28 cellular contexts compared by ENCODE assay signal in genomic region chr1:9070421-9071015, GRCh38. TPM values are rescaled to one million over a fixed set of nuclear protein-coding genes. Genes with fewer than 3 reads are reported as not detected.
DNase-seq lines count a peak whose midpoint lies in the region; ATAC-seq and TF ChIP-seq lines count a peak whose summit lies in the region.
"Had no signal": no experiment of that assay in that cellular context is flagged by ENCODE, and none has a peak within 500 bp of the region (broad histone marks: within the 10 kb centered on the region; RNA-seq: fewer than 3 reads in every experiment).

No MANE protein-coding gene starts in this region.

- no peaks in the 10 kb centered on the region for H4K20me1 ChIP-seq in BLaER1

- TF ChIP-seq EP300 in sigmoid colon (IDR thresholded peaks at IDR 0.05): no peak

- H3K4me1 Mint-ChIP-seq in memory B cell (peaks cover 25% of the 10 kb centered on the region), chondrocyte (ENCODE audit: low read depth) (peaks cover 17% of the 10 kb centered on the region)
- H3K4me1 Mint-ChIP-seq in activated naive CD8-positive, alpha-beta T cell treated with anti-CD3 and anti-CD28 coated beads for 36 hours: peaks cover 11% of the 10 kb centered on the region

- DNase-seq in Peyer's patch: peak in 1 of 3 donors; percentile 76
- no peak for DNase-seq in memory B cell (ENCODE audit: low spot score in 2 of 2)
- no peak for DNase-seq in sigmoid colon
- no peak for DNase-seq in chondrocyte (ENCODE audit: low spot score)
- DNase-seq in activated naive CD8-positive, alpha-beta T cell treated with anti-CD3 and anti-CD28 coated beads for 36 hours: no peak
- DNase-seq: CD4-positive, CD25-positive, alpha-beta regulatory T cell; DMS153; GF-D8; left cardiac atrium; NCI-H146; NCI-H2227 treated with DMSO at 0.1 percent for 48 hours; SK-N-SH; stimulated activated naive CD8-positive, alpha-beta T cell treated with anti-CD3 and anti-CD28 coated beads, Interleukin-15, Interleukin-2, amounts not matched to agents 100 U/mL and 50 U/mL, for 24 hours; T-helper 9 cell; upper lobe of left lung had no signal

- peak overlapping the region; percentile 94 for H3K4me2 ChIP-seq in BLaER1
- H3K4me2 ChIP-seq: SK-N-SH had no signal

- ATAC-seq in memory B cell (ENCODE audit: low read depth): no peak
- no peak for ATAC-seq in GM21619 (IDR thresholded peaks at IDR 0.05; ENCODE audit: unreplicated experiment)
- no peak for ATAC-seq in GM18907 (IDR thresholded peaks at IDR 0.05; ENCODE audit: unreplicated experiment)
- ATAC-seq: activated T-helper 17 cell treated with anti-CD3 and anti-CD28 coated beads, Interleukin-2, amount 50 U/mL, for 72 hours had no signal

- no peaks in the 10 kb centered on the region for H3K9me3 ChIP-seq in BLaER1
- H3K9me3 ChIP-seq in Peyer's patch: no peaks in the 10 kb centered on the region
- no peaks in the 10 kb centered on the region for H3K9me3 ChIP-seq in sigmoid colon
- H3K9me3 ChIP-seq: SK-N-SH, upper lobe of left lung had no signal

- no peak for TF ChIP-seq CTCF in Peyer's patch (IDR thresholded peaks at IDR 0.05)
- TF ChIP-seq CTCF in sigmoid colon (IDR thresholded peaks at IDR 0.05): no peak
- TF ChIP-seq CTCF in chondrocyte (IDR thresholded peaks at IDR 0.05): no peak

- H3K4me3 Mint-ChIP-seq in memory B cell (peak overlapping the region; percentile 29), chondrocyte (ENCODE audit: unreplicated experiment) (no peak overlapping the region)
- H3K4me3 Mint-ChIP-seq in activated naive CD8-positive, alpha-beta T cell treated with anti-CD3 and anti-CD28 coated beads for 36 hours: no peak overlapping the region
- H3K4me3 Mint-ChIP-seq: activated T-helper 17 cell treated with anti-CD3 and anti-CD28 coated beads, Interleukin-2, amount 50 U/mL, for 72 hours; CD4-positive, CD25-positive, alpha-beta regulatory T cell; mesothelial cell of epicardium had no signal

- H3K4me3 ChIP-seq in BLaER1 (peak overlapping the region; percentile 63; the same call in 1 of the 2 replicates), Peyer's patch (peak overlapping the region in 1 of 4 donors; percentile 52), sigmoid colon (no peak overlapping the region)
- H3K4me3 ChIP-seq: upper lobe of left lung had no signal

- H3K9ac ChIP-seq in BLaER1: peak overlapping the region; percentile 77
- H3K9ac ChIP-seq: SK-N-SH had no signal

- peaks cover 92% of the 10 kb centered on the region for H3K4me1 ChIP-seq in BLaER1
- peaks cover 0 to 20% (median 6%) of the 10 kb centered on the region in 4 donors for H3K4me1 ChIP-seq in Peyer's patch
- peaks cover 0 to 49% (median 33%) of the 10 kb centered on the region in 4 donors for H3K4me1 ChIP-seq in sigmoid colon

- H3K9me3 Mint-ChIP-seq in memory B cell: no peaks in the 10 kb centered on the region
- H3K9me3 Mint-ChIP-seq in chondrocyte (ENCODE audit: low read depth): no peaks in the 10 kb centered on the region
- H3K9me3 Mint-ChIP-seq in activated naive CD8-positive, alpha-beta T cell treated with anti-CD3 and anti-CD28 coated beads for 36 hours: no peaks in the 10 kb centered on the region
- H3K9me3 Mint-ChIP-seq: activated T-helper 17 cell treated with anti-CD3 and anti-CD28 coated beads, Interleukin-2, amount 50 U/mL, for 72 hours; mesothelial cell of epicardium had no signal

- no peaks in the 10 kb centered on the region for H3K36me3 Mint-ChIP-seq in memory B cell
- peaks cover 1% of the 10 kb centered on the region for H3K36me3 Mint-ChIP-seq in chondrocyte (ENCODE audit: low read depth)
- H3K36me3 Mint-ChIP-seq in activated naive CD8-positive, alpha-beta T cell treated with anti-CD3 and anti-CD28 coated beads for 36 hours: no peaks in the 10 kb centered on the region
- H3K36me3 Mint-ChIP-seq: CD4-positive, CD25-positive, alpha-beta regulatory T cell; mesothelial cell of epicardium had no signal

- TF ChIP-seq POLR2A in Peyer's patch (IDR thresholded peaks at IDR 0.05): peak in 1 of 2 donors; percentile 42
- no peak for TF ChIP-seq POLR2A in sigmoid colon (IDR thresholded peaks at IDR 0.05)

- H3K27ac Mint-ChIP-seq in memory B cell (no peak overlapping the region), chondrocyte (ENCODE audit: unreplicated experiment) (no peak overlapping the region)
- H3K27ac Mint-ChIP-seq in activated naive CD8-positive, alpha-beta T cell treated with anti-CD3 and anti-CD28 coated beads for 36 hours: no peak overlapping the region
- H3K27ac Mint-ChIP-seq: activated T-helper 17 cell treated with anti-CD3 and anti-CD28 coated beads, Interleukin-2, amount 50 U/mL, for 72 hours; mesothelial cell of epicardium had no signal

- intact Hi-C loops in sigmoid colon (cut with DNase I): no loop called here

- H3K27ac ChIP-seq in BLaER1 (peak overlapping the region; percentile 86), Peyer's patch (peak overlapping the region; percentile 4 to 91 (median 58)), sigmoid colon (peak overlapping the region; percentile 67 to 86 (median 77))

- 57 to 84% methylated on average over 10 of the region's 10 CpGs for WGBS in sigmoid colon, 2 donors

- H3K27me3 Mint-ChIP-seq in memory B cell (no peaks in the 10 kb centered on the region), chondrocyte (ENCODE audit: low read depth) (peaks cover 23% of the 10 kb centered on the region)
- H3K27me3 Mint-ChIP-seq in activated naive CD8-positive, alpha-beta T cell treated with anti-CD3 and anti-CD28 coated beads for 36 hours: peaks cover 12% of the 10 kb centered on the region

- H3K27me3 ChIP-seq in BLaER1 (no peaks in the 10 kb centered on the region), Peyer's patch (no peaks in the 10 kb centered on the region), sigmoid colon (no peaks in the 10 kb centered on the region)
- H3K27me3 ChIP-seq: upper lobe of left lung had no signal

- 0 out of 2 replicates have a peak, but pooled peaks cover 3% of the 10 kb centered on the region for H3K36me3 ChIP-seq in BLaER1
- H3K36me3 ChIP-seq in Peyer's patch: no peaks in the 10 kb centered on the region
- no peaks in the 10 kb centered on the region for H3K36me3 ChIP-seq in sigmoid colon
- H3K36me3 ChIP-seq: upper lobe of left lung had no signal

RNA-seq across cellular contexts. Expression of gene SLC2A5, which starts 1.1 kb away (rescaled TPM):
- total RNA-seq in Peyer's patch (100 to 1,000 TPM in 3 of 4 donors, 10 to 100 TPM in 1; 12.4 to 730 (median 340) TPM), sigmoid colon (1 to 10 TPM; 3.5 to 9.1 (median 5.5) TPM), chondrocyte (0.27 to 0.73 TPM (median 0.41 TPM) in 3 replicates)
- 1 to 10 TPM; 1.4 to 4.9 (median 1.8) TPM for polyA plus RNA-seq in sigmoid colon
- total RNA-seq in activated naive CD8-positive, alpha-beta T cell treated with anti-CD3 and anti-CD28 coated beads for 36 hours: under 1 TPM in 1 of 2 experiments, not detected in 1; 0.08 TPM
- total RNA-seq: A673, epithelial cell of proximal tubule had no signal

RNA-seq across cellular contexts. Expression of gene SLC2A7, which starts 44.3 kb away (rescaled TPM):
- total RNA-seq in Peyer's patch (1 to 10 TPM in 1 of 4 donors, not detected in 3; 3.3 TPM), sigmoid colon (not detected), chondrocyte (not detected in 3 replicates)
- polyA plus RNA-seq in sigmoid colon: under 1 TPM in 1 of 3 donors, not detected in 2; 0.06 TPM
- total RNA-seq in activated naive CD8-positive, alpha-beta T cell treated with anti-CD3 and anti-CD28 coated beads for 36 hours: under 1 TPM in 1 of 2 experiments, not detected in 1; 0.14 TPM
- total RNA-seq: A673; activated T-helper 17 cell treated with anti-CD3 and anti-CD28 coated beads, Interleukin-2, amount 50 U/mL, for 72 hours; bronchial epithelial cell; CD4-positive, CD25-positive, alpha-beta regulatory T cell; epithelial cell of proximal tubule; HepG2; left cardiac atrium; M059J; mesothelial cell of epicardium; osteoblast; RPMI7951; sciatic nerve; upper lobe of left lung had no signal
- polyA plus RNA-seq: CD4-positive, CD25-positive, alpha-beta regulatory T cell; HepG2; SK-N-SH had no signal

RNA-seq across cellular contexts. Expression of gene GPR157, which starts 58.4 kb away (rescaled TPM):
- total RNA-seq in Peyer's patch (100 to 1,000 TPM in 1 of 4 donors, 10 to 100 TPM in 2, 1 to 10 TPM in 1; 3.3 to 208 (median 10.4) TPM), sigmoid colon (1 to 10 TPM; 1.6 to 2.8 (median 1.7) TPM), chondrocyte (1.9 to 8.2 TPM (median 6.9 TPM) in 3 replicates)
- 1 to 10 TPM in 2 of 3 donors, under 1 TPM in 1; 0.92 to 3.7 (median 1.8) TPM for polyA plus RNA-seq in sigmoid colon
- 1 to 10 TPM; 2.1 to 2.3 TPM for total RNA-seq in activated naive CD8-positive, alpha-beta T cell treated with anti-CD3 and anti-CD28 coated beads for 36 hours
